In genomic region chr13:32914686-32915085, GRCh38 we compare ENCODE assay signal across 7 cellular contexts.
"Had no signal": no experiment of that assay in that cellular context is flagged by ENCODE, and none has a peak within 500 bp of the region (broad histone marks: within the 10 kb centered on the region; RNA-seq: fewer than 3 reads in every experiment).

No MANE protein-coding gene starts in this region.

- H3K4me1 ChIP-seq: HAP-1 had no signal

- H3K4me3 ChIP-seq: GM23248, HAP-1 had no signal

- H3K27ac ChIP-seq: GM23248, HL-60 had no signal

- H3K9me3 ChIP-seq: HAP-1 had no signal

- H3K36me3 ChIP-seq: HAP-1 had no signal

- H2AFZ ChIP-seq: GM23248 had no signal

- DNase-seq: GM23248, GOT3, H7, HFFc6 had no signal

- H3K9ac ChIP-seq: GM23248 had no signal

- FAIRE-seq: HepG2 had no signal
